8 cellular contexts compared by ENCODE assay signal in genomic region chr19:57632987-57633831, GRCh38. TPM values are rescaled to one million over a fixed set of nuclear protein-coding genes. Genes with fewer than 3 reads are reported as not detected.
DNase-seq lines count a peak whose midpoint lies in the region; ATAC-seq and TF ChIP-seq lines count a peak whose summit lies in the region.

TSS of gene ZNF211 (plus strand) at chr19:57633168. CDS start at chr19:57633347, 179 bp downstream.

- DNase-seq in CD14-positive monocyte (ENCODE audit: low spot score), result peak; percentile 87
- peak; percentile 96 for DNase-seq in NCI-H748 treated with DMSO at 0.1 percent for 48 hours (lab: John Stamatoyannopoulos, UW)
- DNase-seq in activated CD4-positive, alpha-beta T cell treated with anti-CD3 and anti-CD28 coated beads, Interleukin-2, amount 50 U/mL, for 48 hours, result peak; percentile 82 to 86
- peak; percentile 88 to 95 (median 94) for DNase-seq in right lobe of liver
- peak; percentile 87 for DNase-seq in stimulated activated CD4-positive, alpha-beta T cell treated with anti-CD3 and anti-CD28 coated beads, Interleukin-4, amount 100 ng/mL, for 24 hours

- H3K4me1 ChIP-seq in duodenal mucosa (ENCODE audit: control insufficient read depth in 1 of 2, insufficient read depth in 2 of 2, low read length in 2 of 2) (peaks cover 7 to 12% of the 10 kb centered on the region in 2 donors), right lobe of liver (peaks cover 0 to 2% (median 0%) of the 10 kb centered on the region in 4 donors)

- peaks cover 14 to 31% of the 10 kb centered on the region in 2 donors for H3K36me3 ChIP-seq in duodenal mucosa (ENCODE audit: control insufficient read depth in 1 of 2, insufficient read depth in 2 of 2, low read length in 2 of 2)
- H3K36me3 ChIP-seq in right lobe of liver, result peaks cover 0 to 13% (median 6%) of the 10 kb centered on the region in 4 donors

- 11% methylated on average over 8 of the region's 59 CpGs for WGBS in right lobe of liver (ENCODE audit: insufficient coverage, low coverage, low lambda C conversion rate, missing lambda C conversion rate)

- peak; percentile 97 for ATAC-seq in GM19351 (IDR thresholded peaks at IDR 0.05; ENCODE audit: unreplicated experiment)
- peak; percentile 95 for ATAC-seq in HG03520 (IDR thresholded peaks at IDR 0.05; ENCODE audit: unreplicated experiment)
- ATAC-seq in right lobe of liver, result peak; percentile 100

- no peak for TF ChIP-seq CTCF in CD14-positive monocyte (IDR thresholded peaks at IDR 0.05)
- no peak for TF ChIP-seq CTCF in right lobe of liver (IDR thresholded peaks at IDR 0.05)

- H3K9me3 ChIP-seq in duodenal mucosa (ENCODE audit: control insufficient read depth in 1 of 2, low read length in 2 of 2), result peaks cover 22 to 27% of the 10 kb centered on the region in 2 donors
- H3K9me3 ChIP-seq in right lobe of liver, result peaks cover 0 to 17% (median 2%) of the 10 kb centered on the region in 4 donors

- peaks cover 17% of the 10 kb centered on the region for H3K4me1 Mint-ChIP-seq in CD14-positive monocyte

- intact Hi-C loops in CD14-positive monocyte (cut with micrococcal nuclease), result loop anchor here (2.0 to 10.0 kb wide), 7 partner anchors 48 to 358 kb away; partner anchors contain the start of genes ZNF416 (in 2 of the 2), ZNF551 (in 2 of the 2), ZNF17 (in 1 of the 2) and ZNF548 (in 1 of the 2)
- intact Hi-C loops in right lobe of liver (cut with DNase I), result no loop called here

- no peaks in the 10 kb centered on the region for H3K27me3 ChIP-seq in duodenal mucosa (ENCODE audit: control insufficient read depth in 1 of 2, insufficient read depth in 2 of 2, low read length in 2 of 2)
- no peaks in the 10 kb centered on the region for H3K27me3 ChIP-seq in right lobe of liver

- no peak for TF ChIP-seq POLR2A in right lobe of liver (IDR thresholded peaks at IDR 0.05)

- H3K9me3 Mint-ChIP-seq in CD14-positive monocyte, result peaks cover 34 to 60% (median 47%) of the 10 kb centered on the region in 7 donors

- H3K27ac ChIP-seq in duodenal mucosa (ENCODE audit: low read depth, low read length) (peak within 1 kb of the TSS; percentile 47), right lobe of liver (peak within 1 kb of the TSS; percentile 25 to 53 (median 47))

- peak within 1 kb of the TSS; percentile 95 for H3K4me3 Mint-ChIP-seq in CD14-positive monocyte

- H3K27ac Mint-ChIP-seq in CD14-positive monocyte, result peak within 1 kb of the TSS; percentile 84 to 95 (median 91)

- H3K9ac ChIP-seq in duodenal mucosa (ENCODE audit: low read depth in 1 of 2, low read length in 2 of 2), result peak within 1 kb of the TSS; percentile 63 to 77

- H3K4me3 ChIP-seq in duodenal mucosa (ENCODE audit: low read depth in 1 of 2, low read length in 2 of 2) (peak within 1 kb of the TSS; percentile 87 to 90), right lobe of liver (peak within 1 kb of the TSS; percentile 78 to 87 (median 84))

- H3K27me3 Mint-ChIP-seq in CD14-positive monocyte (ENCODE audit: low read depth in 3 of 3), result peaks cover 0 to 5% (median 0%) of the 10 kb centered on the region in 3 donors

- peaks cover 35 to 38% of the 10 kb centered on the region in 2 donors for H3K36me3 Mint-ChIP-seq in CD14-positive monocyte

RNA-seq across cellular contexts. Expression of gene ZNF211, which starts in this region (rescaled TPM):
- 1 to 10 TPM; 4.5 to 6.1 TPM for polyA plus RNA-seq in CD14-positive monocyte
- 1 to 10 TPM; 1.7 to 5.4 (median 3.9) TPM for total RNA-seq in right lobe of liver

Comparison
In these comparisons a context has a peak if more than half of its experiments do, and no peak if none do; other contexts are left out.
1. Peak in every context shown above with its lines: DNase-seq, ATAC-seq, H3K4me3 ChIP-seq and H3K27ac ChIP-seq.
2. intact Hi-C loops: an anchor here in CD14-positive monocyte (2.0 to 10.0 kb wide); none called in right lobe of liver.